Comparison of ENCODE assay signal across 11 cellular contexts in genomic region chr22:19984851-19985811, GRCh38. TPM values are rescaled to one million over a fixed set of nuclear protein-coding genes. Genes with fewer than 3 reads are reported as not detected.
DNase-seq lines count a peak whose midpoint lies in the region; FAIRE-seq and TF ChIP-seq lines count a peak whose summit lies in the region.
"Had no signal": no experiment of that assay in that cellular context is flagged by ENCODE, and none has a peak within 500 bp of the region (broad histone marks: within the 10 kb centered on the region; RNA-seq: fewer than 3 reads in every experiment).

No MANE protein-coding gene starts in this region.

- H2BK20ac ChIP-seq in H1 (ENCODE audit: low read length) = no peak overlapping the region

- WGBS in H1 (ENCODE audit: extremely low coverage in 1 of 2, insufficient coverage in 1 of 2, insufficient read length in 1 of 2, insufficient replicate concordance in 2 of 2, low coverage in 1 of 2, low lambda C conversion rate in 2 of 2, missing lambda C conversion rate in 1 of 2), 2 experiments = 82% methylated on average over 11 of the region's 11 CpGs; no CpG with 5 or more reads in 1 of the 2 experiments
- WGBS in spleen, 5 donors = 71 to 84% (median 77%) methylated on average over 8 to 11 of the region's 11 CpGs

- no peak overlapping the region for H3K4ac ChIP-seq in H1 (replicated peaks; ENCODE audit: insufficient read length, low read depth, low read length)

- no peak overlapping the region for H3K18ac ChIP-seq in H1 (ENCODE audit: extremely low read depth, low read length)

- intact Hi-C loops in spleen (cut with DNase I; ENCODE audit: low total_unique reads) = no loop called here

- H3K4me2 ChIP-seq in H1 (ENCODE audit: insufficient read depth in 1 of 2, low read depth in 2 of 2, low read length in 2 of 2) = peak overlapping the region in 1 of 2 experiments; percentile 89; a peak in 1 of 4 replicates

- H4K5ac ChIP-seq in H1 (ENCODE audit: insufficient read length, low read depth, low read length) = no peak overlapping the region

- H3K27ac Mint-ChIP-seq in activated CD4-positive, alpha-beta memory T cell treated with anti-CD3 and anti-CD28 coated beads, Interleukin-2, amount 10 ng/mL, durations not matched to agents 7 days and 5 days = no peak overlapping the region

- CTCF ChIA-PET in H1 (lab: Charles Lee; ENCODE audit: partially characterized antibody) = interaction anchor here (0.7 to 5.6 kb wide), 6 partner anchors 13 to 94 kb away, joined by 3 to 58 read pairs (median 4); no protein-coding TSS in a partner anchor
- CTCF ChIA-PET in activated CD4-positive, alpha-beta memory T cell treated with anti-CD3 and anti-CD28 coated beads, Interleukin-2, amount 10 ng/mL, durations not matched to agents 7 days and 5 days (lab: Charles Lee) = no interaction called here

- H3K9me3 Mint-ChIP-seq in activated CD4-positive, alpha-beta memory T cell treated with anti-CD3 and anti-CD28 coated beads, Interleukin-2, amount 10 ng/mL, durations not matched to agents 7 days and 5 days = no peaks in the 10 kb centered on the region

- H3K36me3 Mint-ChIP-seq in activated CD4-positive, alpha-beta memory T cell treated with anti-CD3 and anti-CD28 coated beads, Interleukin-2, amount 10 ng/mL, durations not matched to agents 7 days and 5 days (ENCODE audit: low read depth) = no peaks in the 10 kb centered on the region

- H3K27me3 ChIP-seq in H1 (replicated peaks in 1 of 4; ENCODE audit: control insufficient read depth in 3 of 4, extremely low read depth in 1 of 4, insufficient read depth in 3 of 4, low read length in 3 of 4) (no peaks in the 10 kb centered on the region), mucosa of stomach (ENCODE audit: control insufficient read depth, insufficient read depth, low read length) (peaks cover 8% of the 10 kb centered on the region), spleen (replicated peaks in 1 of 7) (peaks cover 0 to 8% (median 0%) of the 10 kb centered on the region in 7 donors)

- H3K36me3 ChIP-seq in H1 (ENCODE audit: control insufficient read depth in 2 of 4, insufficient read depth in 4 of 4, low read length in 3 of 4) = peaks cover 2 to 14% (median 5%) of the 10 kb centered on the region in 4 experiments; a peak in 5 of 8 replicates
- no peaks in the 10 kb centered on the region for H3K36me3 ChIP-seq in mucosa of stomach (ENCODE audit: control insufficient read depth, insufficient read depth, low read length)
- H3K36me3 ChIP-seq in spleen = peaks cover 0 to 19% (median 4%) of the 10 kb centered on the region in 6 donors

- H3K4me3 Mint-ChIP-seq in activated CD4-positive, alpha-beta memory T cell treated with anti-CD3 and anti-CD28 coated beads, Interleukin-2, amount 10 ng/mL, durations not matched to agents 7 days and 5 days = no peak overlapping the region

- H4K20me1 ChIP-seq in H1 (replicated peaks in 1 of 2; ENCODE audit: control insufficient read depth in 1 of 2, insufficient read depth in 2 of 2, low read length in 2 of 2) = peaks cover 10 to 22% of the 10 kb centered on the region in 2 experiments

- H2BK5ac ChIP-seq in H1 (ENCODE audit: low read depth, low read length) = no peak overlapping the region

- no peak overlapping the region for H2BK120ac ChIP-seq in H1 (replicated peaks; ENCODE audit: low read depth, low read length)

- TF ChIP-seq CTCF in H1 (IDR thresholded peaks at IDR 0.05; ENCODE audit: control extremely low read depth in 1 of 3, insufficient read depth in 1 of 3, low read depth in 1 of 3, low read length in 3 of 3) = no peak
- no peak for TF ChIP-seq CTCF in spleen (IDR thresholded peaks at IDR 0.05 in 8 of 11, conservative IDR thresholded peaks at IDR 0.05 in 3 of 11)

- POLR2A ChIA-PET in H1 (lab: Charles Lee; ENCODE audit: partially characterized antibody) = interaction anchor here (1.2 to 2.7 kb wide), 7 partner anchors 10 to 138 kb away, joined by 3 to 13 read pairs (median 4); no protein-coding TSS in a partner anchor
- POLR2A ChIA-PET in activated CD4-positive, alpha-beta memory T cell treated with anti-CD3 and anti-CD28 coated beads, Interleukin-2, amount 10 ng/mL, durations not matched to agents 7 days and 5 days (lab: Charles Lee) = no interaction called here

- peak overlapping the region; percentile 75; the same call in 1 of the 2 replicates for H4K8ac ChIP-seq in H1 (ENCODE audit: extremely low read depth, insufficient read depth, low read length)

- H3K14ac ChIP-seq in H1 (ENCODE audit: insufficient read length) = no peak overlapping the region

- H3K4me1 Mint-ChIP-seq in activated CD4-positive, alpha-beta memory T cell treated with anti-CD3 and anti-CD28 coated beads, Interleukin-2, amount 10 ng/mL, durations not matched to agents 7 days and 5 days = no peaks in the 10 kb centered on the region

- peak; percentile 17 for DNase-seq in NCI-H2171 treated with DMSO at 0.1 percent for 48 hours (lab: John Stamatoyannopoulos, UW)
- no peak for DNase-seq in NCI-H2171 (lab: John Stamatoyannopoulos, UW)
- DNase-seq in H1 (ENCODE audit: low read depth in 1 of 2, low spot score in 2 of 2) = no peak
- peak; percentile 67 for DNase-seq in spleen
- DNase-seq in activated CD4-positive, alpha-beta memory T cell treated with anti-CD3 and anti-CD28 coated beads, Interleukin-2, amount 10 ng/mL, durations not matched to agents 7 days and 5 days = no peak
- no peak for DNase-seq in occipital lobe (lab: John Stamatoyannopoulos, UW)
- no peak for DNase-seq in NCI-H2029 (lab: John Stamatoyannopoulos, UW)
- DNase-seq: activated CD4-positive, CD25-positive, alpha-beta regulatory T cell treated with anti-CD3 and anti-CD28 coated beads, Interleukin-2, amount 50 U/mL, for 72 hours; hippocampal formation; NCI-H187 treated with DMSO at 0.1 percent for 48 hours had no signal

- peaks cover 4% of the 10 kb centered on the region; the same call in 1 of the 2 replicates for H3K23me2 ChIP-seq in H1 (ENCODE audit: low read depth, low read length)

- no peak overlapping the region for H2AFZ ChIP-seq in H1 (ENCODE audit: low read length)

- peak overlapping the region; percentile 66; the same call in 1 of the 2 replicates for H2AK5ac ChIP-seq in H1 (ENCODE audit: low read depth, low read length)

- no peak for TF ChIP-seq EP300 in H1 (IDR thresholded peaks at IDR 0.05; ENCODE audit: borderline replicate concordance in 1 of 2, low read depth in 2 of 2, low read length in 2 of 2)

- H3K23ac ChIP-seq in H1 (ENCODE audit: insufficient read length) = no peak overlapping the region

- no peak overlapping the region for H3K4me3 ChIP-seq in H1 (ENCODE audit: extremely low read depth in 1 of 4, insufficient read depth in 2 of 4, low read depth in 3 of 4, low read length in 4 of 4)
- no peak overlapping the region for H3K4me3 ChIP-seq in mucosa of stomach (ENCODE audit: low read length)
- H3K4me3 ChIP-seq in spleen = peak overlapping the region in 6 of 8 donors; percentile 51 to 84 (median 68)

- H3K9me3 ChIP-seq in H1 (ENCODE audit: insufficient read depth in 2 of 2, low read depth in 1 of 2, low read length in 1 of 2) = no peaks in the 10 kb centered on the region
- H3K9me3 ChIP-seq in mucosa of stomach (ENCODE audit: control insufficient read depth, low read length) = no peaks in the 10 kb centered on the region
- no peaks in the 10 kb centered on the region for H3K9me3 ChIP-seq in spleen

- TF ChIP-seq POLR2A in H1 (IDR thresholded peaks at IDR 0.05; ENCODE audit: control extremely low read depth in 1 of 2, low read depth in 2 of 2, low read length in 2 of 2) (no peak), spleen (IDR thresholded peaks at IDR 0.05) (no peak)

- no peaks in the 10 kb centered on the region for H3K27me3 Mint-ChIP-seq in activated CD4-positive, alpha-beta memory T cell treated with anti-CD3 and anti-CD28 coated beads, Interleukin-2, amount 10 ng/mL, durations not matched to agents 7 days and 5 days

- no peak overlapping the region for H2BK12ac ChIP-seq in H1 (ENCODE audit: low read depth, low read length)

- no peak for TF ChIP-seq RAD21 in H1 (IDR thresholded peaks at IDR 0.05 in 1 of 2, conservative IDR thresholded peaks at IDR 0.05 in 1 of 2; ENCODE audit: low read depth in 2 of 2, low read length in 2 of 2)

- no peak overlapping the region for H3K27ac ChIP-seq in H1 (ENCODE audit: low read depth, low read length)
- H3K27ac ChIP-seq in spleen = peak overlapping the region in 1 of 8 donors; percentile 84

- peaks cover 24% of the 10 kb centered on the region for H3K79me1 ChIP-seq in H1 (ENCODE audit: low read depth, low read length)

- H4K91ac ChIP-seq in H1 (replicated peaks; ENCODE audit: insufficient read length, low read length) = no peak overlapping the region

- peaks cover 0 to 8% of the 10 kb centered on the region in 2 experiments; a peak in 1 of 4 replicates for H3K79me2 ChIP-seq in H1 (ENCODE audit: control insufficient read depth in 1 of 2, insufficient read depth in 2 of 2, low read length in 2 of 2)

- peak overlapping the region; percentile 40; the same call in 1 of the 2 replicates for H2BK15ac ChIP-seq in H1 (ENCODE audit: low read length)

- FAIRE-seq in H1 (lab: Jason Lieb, UNC) = no peak

- H3K9ac ChIP-seq in H1 (replicated peaks in 1 of 4; ENCODE audit: extremely low read depth in 1 of 4, low read depth in 3 of 4, low read length in 3 of 4) (no peak overlapping the region), mucosa of stomach (ENCODE audit: low read length) (peak overlapping the region; percentile 51)

- no peak overlapping the region for H3K56ac ChIP-seq in H1 (replicated peaks; ENCODE audit: insufficient read length, low read depth, low read length)

- H3K4me1 ChIP-seq in H1 (replicated peaks in 1 of 4; ENCODE audit: control insufficient read depth in 3 of 4, insufficient read depth in 4 of 4, low read length in 3 of 4) = peaks cover 0 to 17% (median 11%) of the 10 kb centered on the region in 4 experiments; a peak in 5 of 7 replicates
- H3K4me1 ChIP-seq in mucosa of stomach (ENCODE audit: control insufficient read depth, insufficient read depth, low read length) = peaks cover 27% of the 10 kb centered on the region
- peaks cover 4 to 56% (median 33%) of the 10 kb centered on the region in 6 donors for H3K4me1 ChIP-seq in spleen

RNA-seq across cellular contexts. Expression of gene ARVCF, which starts 31.5 kb away (rescaled TPM):
- total RNA-seq in H1 (2021; fragmentation: NEBNext Ultra II Directional; extraction: Animal tissue kit (Norgen Biotek cat#: 25700)) = 43.2 and 49.6 TPM in 2 replicates
- 31.0 and 68.3 TPM in 2 replicates for polyA plus RNA-seq in H1 (2011; rRNA removed)
- 68.4 TPM for polyA plus RNA-seq in H1 (2011; cell fraction: cytosol; rRNA removed)
- polyA plus RNA-seq in H1 (2011; cell fraction: nucleus; rRNA removed) = 444 TPM
- 37.9 to 61.7 TPM (median 55.2 TPM) in 4 replicates for polyA plus RNA-seq in H1 (2012, experiment 1 of 2)
- 25.1 TPM for polyA plus RNA-seq in H1 (2012, experiment 2 of 2)
- 23.2 TPM for polyA plus RNA-seq in H1 (2013, experiment 1 of 2)
- polyA plus RNA-seq in H1 (2013, experiment 2 of 2) = 21.9 TPM
- polyA minus RNA-seq in H1 (2011; rRNA and poly(A)+ RNA removed) = 18.4 and 21.2 TPM in 2 replicates
- polyA minus RNA-seq in H1 (2011; cell fraction: cytosol; rRNA and poly(A)+ RNA removed) = 28.8 TPM
- polyA minus RNA-seq in H1 (2011; cell fraction: nucleus; rRNA and poly(A)+ RNA removed) = 88.4 TPM
- total RNA-seq in spleen = 10 to 100 TPM; 18.1 to 96.7 (median 29.5) TPM
- 10 to 100 TPM in 2 of 3 donors, 1 to 10 TPM in 1; 9.4 to 42.5 (median 10.4) TPM for polyA plus RNA-seq in spleen
- under 1 TPM; 0.58 to 0.71 TPM for total RNA-seq in activated CD4-positive, alpha-beta memory T cell treated with anti-CD3 and anti-CD28 coated beads, Interleukin-2, amount 10 ng/mL, durations not matched to agents 7 days and 5 days
- total RNA-seq in occipital lobe = 47.3 TPM

RNA-seq across cellular contexts. Expression of gene TANGO2, which starts 35.8 kb away (rescaled TPM):
- total RNA-seq in H1 (2021; fragmentation: NEBNext Ultra II Directional; extraction: Animal tissue kit (Norgen Biotek cat#: 25700)) = 10.1 and 13.6 TPM in 2 replicates
- 18.2 and 18.4 TPM in 2 replicates for polyA plus RNA-seq in H1 (2011; rRNA removed)
- 18.8 TPM for polyA plus RNA-seq in H1 (2011; cell fraction: cytosol; rRNA removed)
- 19.5 TPM for polyA plus RNA-seq in H1 (2011; cell fraction: nucleus; rRNA removed)
- 7.8 to 13.8 TPM (median 12.6 TPM) in 4 replicates for polyA plus RNA-seq in H1 (2012, experiment 1 of 2)
- polyA plus RNA-seq in H1 (2012, experiment 2 of 2) = 11.7 TPM
- 5.2 TPM for polyA plus RNA-seq in H1 (2013, experiment 1 of 2)
- 5.0 TPM for polyA plus RNA-seq in H1 (2013, experiment 2 of 2)
- 32.1 and 36.1 TPM in 2 replicates for polyA minus RNA-seq in H1 (2011; rRNA and poly(A)+ RNA removed)
- 7.8 TPM for polyA minus RNA-seq in H1 (2011; cell fraction: cytosol; rRNA and poly(A)+ RNA removed)
- polyA minus RNA-seq in H1 (2011; cell fraction: nucleus; rRNA and poly(A)+ RNA removed) = 11.9 TPM
- total RNA-seq in spleen = 10 to 100 TPM; 35.9 to 72.2 (median 57.2) TPM
- 10 to 100 TPM; 18.7 to 30.9 (median 21.6) TPM for polyA plus RNA-seq in spleen
- total RNA-seq in activated CD4-positive, alpha-beta memory T cell treated with anti-CD3 and anti-CD28 coated beads, Interleukin-2, amount 10 ng/mL, durations not matched to agents 7 days and 5 days = 10 to 100 TPM; 39.1 to 44.5 TPM
- total RNA-seq in occipital lobe = 15.9 TPM

RNA-seq across cellular contexts. Expression of gene TXNRD2, which starts 43.5 kb away (rescaled TPM):
- total RNA-seq in H1 (2021; fragmentation: NEBNext Ultra II Directional; extraction: Animal tissue kit (Norgen Biotek cat#: 25700)) = 14.2 and 14.8 TPM in 2 replicates
- polyA plus RNA-seq in H1 (2011; rRNA removed) (21.9 and 25.0 TPM in 2 replicates), spleen (10 to 100 TPM; 23.3 to 45.9 (median 45.0) TPM)
- 20.2 TPM for polyA plus RNA-seq in H1 (2011; cell fraction: cytosol; rRNA removed)
- 38.2 TPM for polyA plus RNA-seq in H1 (2011; cell fraction: nucleus; rRNA removed)
- polyA plus RNA-seq in H1 (2012, experiment 1 of 2) = 11.3 to 14.7 TPM (median 13.7 TPM) in 4 replicates
- polyA plus RNA-seq in H1 (2012, experiment 2 of 2) = 16.5 TPM
- 8.1 TPM for polyA plus RNA-seq in H1 (2013, experiment 1 of 2)
- 9.0 TPM for polyA plus RNA-seq in H1 (2013, experiment 2 of 2)
- polyA minus RNA-seq in H1 (2011; rRNA and poly(A)+ RNA removed) = 6.3 and 8.1 TPM in 2 replicates
- polyA minus RNA-seq in H1 (2011; cell fraction: cytosol; rRNA and poly(A)+ RNA removed) = 6.8 TPM
- 13.8 TPM for polyA minus RNA-seq in H1 (2011; cell fraction: nucleus; rRNA and poly(A)+ RNA removed)
- total RNA-seq in spleen (10 to 100 TPM; 21.6 to 44.8 (median 34.9) TPM), occipital lobe (8.0 TPM)
- 10 to 100 TPM; 18.9 to 19.1 TPM for total RNA-seq in activated CD4-positive, alpha-beta memory T cell treated with anti-CD3 and anti-CD28 coated beads, Interleukin-2, amount 10 ng/mL, durations not matched to agents 7 days and 5 days

RNA-seq across cellular contexts. Expression of gene COMT, which starts 43.6 kb away (rescaled TPM):
- total RNA-seq in H1 (2021; fragmentation: NEBNext Ultra II Directional; extraction: Animal tissue kit (Norgen Biotek cat#: 25700)) = 15.2 and 16.6 TPM in 2 replicates
- 33.7 and 45.0 TPM in 2 replicates for polyA plus RNA-seq in H1 (2011; rRNA removed)
- polyA plus RNA-seq in H1 (2011; cell fraction: cytosol; rRNA removed) = 30.8 TPM
- 39.7 TPM for polyA plus RNA-seq in H1 (2011; cell fraction: nucleus; rRNA removed)
- 21.8 to 30.3 TPM (median 29.0 TPM) in 4 replicates for polyA plus RNA-seq in H1 (2012, experiment 1 of 2)
- 26.2 TPM for polyA plus RNA-seq in H1 (2012, experiment 2 of 2)
- polyA plus RNA-seq in H1 (2013, experiment 1 of 2) = 12.0 TPM
- 10.6 TPM for polyA plus RNA-seq in H1 (2013, experiment 2 of 2)
- 9.1 and 11.6 TPM in 2 replicates for polyA minus RNA-seq in H1 (2011; rRNA and poly(A)+ RNA removed)
- polyA minus RNA-seq in H1 (2011; cell fraction: cytosol; rRNA and poly(A)+ RNA removed) = 25.5 TPM
- polyA minus RNA-seq in H1 (2011; cell fraction: nucleus; rRNA and poly(A)+ RNA removed) = 7.3 TPM
- total RNA-seq in spleen = 100 to 1,000 TPM in 5 of 7 donors, 10 to 100 TPM in 2; 86.4 to 216 (median 116) TPM
- 10 to 100 TPM; 63.5 to 98.0 (median 86.1) TPM for polyA plus RNA-seq in spleen
- total RNA-seq in activated CD4-positive, alpha-beta memory T cell treated with anti-CD3 and anti-CD28 coated beads, Interleukin-2, amount 10 ng/mL, durations not matched to agents 7 days and 5 days = 10 to 100 TPM; 78.7 to 79.3 TPM
- 49.0 TPM for total RNA-seq in occipital lobe

Comparison
In these comparisons a context has a peak if more than half of its experiments do, and no peak if none do; other contexts are left out.
1. DNase-seq: peak in NCI-H2171 treated with DMSO at 0.1 percent for 48 hours (single experiment) and spleen (single experiment); none in NCI-H2171 (single experiment), H1 (0 of 2), activated CD4-positive, alpha-beta memory T cell treated with anti-CD3 and anti-CD28 coated beads, Interleukin-2, amount 10 ng/mL, durations not matched to agents 7 days and 5 days (single experiment), occipital lobe (single experiment) and NCI-H2029 (single experiment).
2. H3K4me3 ChIP-seq: peak in spleen (6 of 8); none in H1 (0 of 4) and mucosa of stomach (single experiment).
3. RNA of gene ARVCF, which starts 31.5 kb away (total RNA-seq): 47.3 TPM in occipital lobe (single experiment), 43.2 to 49.6 TPM in H1 and 18.1 to 96.7 TPM in spleen; 0.58 to 0.71 TPM in activated CD4-positive, alpha-beta memory T cell treated with anti-CD3 and anti-CD28 coated beads, Interleukin-2, amount 10 ng/mL, durations not matched to agents 7 days and 5 days; every median in the first group is over 10 times any median in the second.